ENCODE assay signal across 16 cellular contexts in genomic region chr16:5649762-5650445, GRCh38.
"Had no signal": no experiment of that assay in that cellular context is flagged by ENCODE, and none has a peak within 500 bp of the region (broad histone marks: within the 10 kb centered on the region; RNA-seq: fewer than 3 reads in every experiment).

No MANE protein-coding gene starts in this region.

- H3K27me3 ChIP-seq: gastrocnemius medialis, neutrophil, right atrium auricular region, tibial nerve had no signal

- H3K36me3 ChIP-seq: gastrocnemius medialis, left ventricle myocardium inferior, neutrophil, right atrium auricular region, tibial nerve had no signal

- H3K4me3 ChIP-seq: gastrocnemius medialis, left ventricle myocardium inferior, right atrium auricular region, skin epidermis, tibial nerve had no signal

- H3K4me1 ChIP-seq: gastrocnemius medialis, left ventricle myocardium inferior, right atrium auricular region, tibial nerve had no signal

- H3K9me3 ChIP-seq: gastrocnemius medialis, left ventricle myocardium inferior, neutrophil, right atrium auricular region had no signal

- DNase-seq: activated CD4-positive, alpha-beta T cell treated with anti-CD3 and anti-CD28 coated beads for 1 hour; activated CD4-positive, alpha-beta T cell treated with anti-CD3 and anti-CD28 coated beads, Interleukin-2, amount 50 U/mL, for 48 hours; activated CD8-positive, alpha-beta memory T cell treated with anti-CD3 and anti-CD28 coated beads, Interleukin-2, amount 10 ng/mL, durations not matched to agents 7 days and 5 days; activated gamma-delta T cell; activated T-cell treated with anti-CD3 and anti-CD28 coated beads, Interleukin-2, amount 50 U/mL, for 4 hours; amygdala; effector memory CD4-positive, alpha-beta T cell; gastrocnemius medialis; left ventricle myocardium inferior; T-helper 9 cell had no signal

- ATAC-seq: activated CD8-positive, alpha-beta memory T cell treated with anti-CD3 and anti-CD28 coated beads, Interleukin-2, amount 10 ng/mL, durations not matched to agents 7 days and 5 days; activated T-cell treated with anti-CD3 and anti-CD28 coated beads, Interleukin-2, amount 50 U/mL, for 4 hours; gastrocnemius medialis; stimulated activated effector memory CD8-positive, alpha-beta T cell treated with anti-CD3 and anti-CD28 coated beads, Interleukin-12 subunit alpha, Interleukin-12 subunit beta, amount 100 ng/mL, for 72 hours had no signal

- H3K27ac ChIP-seq: epithelial cell of prostate, gastrocnemius medialis, left ventricle myocardium inferior, neutrophil, right atrium auricular region, skin epidermis, tibial nerve had no signal
